In genomic region chr2:166424841-166425240, GRCh38 we compare ENCODE assay signal across 8 cellular contexts. TPM values are rescaled to one million over a fixed set of nuclear protein-coding genes. Genes with fewer than 3 reads are reported as not detected.
"Had no signal": no experiment of that assay in that cellular context is flagged by ENCODE, and none has a peak within 500 bp of the region (broad histone marks: within the 10 kb centered on the region; RNA-seq: fewer than 3 reads in every experiment).

No MANE protein-coding gene starts in this region.

- FAIRE-seq: H54, HTR-8/SVneo had no signal

- H3K9ac ChIP-seq: GM23248 had no signal

- H2AFZ ChIP-seq: GM23248 had no signal

- DNase-seq: GM23248, GOT3, H9, HCEC 1CT, KG1 had no signal

- H3K4me3 ChIP-seq: GM23248 had no signal

- H3K27ac ChIP-seq: GM23248 had no signal

RNA-seq across cellular contexts. Expression of gene SCN9A, which starts 49.1 kb away (rescaled TPM):
- polyA plus RNA-seq: IgD-negative memory B cell had no signal
